ENCODE assay signal across 9 cellular contexts in the genomic region with DNA sequence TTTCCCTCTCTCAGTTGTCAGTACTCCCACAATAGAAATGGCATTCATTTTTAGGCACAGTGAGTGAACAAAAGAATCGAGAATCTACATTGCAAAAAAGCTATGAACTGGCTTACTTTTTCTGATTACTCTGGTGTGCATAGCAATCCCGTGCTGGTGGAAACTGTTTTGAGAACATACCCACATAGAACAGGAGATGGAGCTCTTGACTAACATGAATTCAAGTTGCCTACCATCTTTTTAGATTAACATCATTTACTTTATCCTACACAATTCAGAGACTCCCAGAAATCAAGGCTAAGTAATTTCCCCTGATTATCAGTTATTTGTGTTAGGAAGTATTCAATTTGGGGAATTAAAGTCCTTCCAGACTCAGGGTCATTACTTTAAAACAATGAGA.
DNase-seq lines count a peak whose midpoint lies in the region; ATAC-seq, FAIRE-seq and TF ChIP-seq lines count a peak whose summit lies in the region.
"Had no signal": no experiment of that assay in that cellular context is flagged by ENCODE, and none has a peak within 500 bp of the region (broad histone marks: within the 10 kb centered on the region; RNA-seq: fewer than 3 reads in every experiment).

No MANE protein-coding gene starts in this region.

- WGBS in prostate gland: 8% methylated on average over 2 of the region's 2 CpGs

- no peak for ATAC-seq in CD8-positive, alpha-beta T cell
- ATAC-seq in GM23338 (peak; percentile 84), GM18502 (IDR thresholded peaks at IDR 0.05; ENCODE audit: poor library complexity, unreplicated experiment) (no peak), HG03095 (IDR thresholded peaks at IDR 0.05; ENCODE audit: unreplicated experiment) (no peak)

- no peaks in the 10 kb centered on the region for H4K20me1 ChIP-seq in GM23338 (replicated peaks; ENCODE audit: insufficient read depth)
- H4K20me1 ChIP-seq in OCI-LY1 (ENCODE audit: insufficient read depth, low read length): no peaks in the 10 kb centered on the region
- no peaks in the 10 kb centered on the region for H4K20me1 ChIP-seq in endothelial cell of umbilical vein (replicated peaks; ENCODE audit: control insufficient read depth, extremely low read depth, insufficient read depth, low read length)

- H3F3A ChIP-seq in GM23338 (replicated peaks; ENCODE audit: low read depth) (no peaks in the 10 kb centered on the region), OCI-LY1 (ENCODE audit: insufficient read depth, low read length) (no peaks in the 10 kb centered on the region)

- CTCF ChIA-PET in CD8-positive, alpha-beta T cell (lab: Charles Lee): interaction anchor here (1.0 kb wide), 1 partner anchor 9 kb away, joined by 4 read pairs; no protein-coding TSS in a partner anchor
- CTCF ChIA-PET in endothelial cell of umbilical vein (lab: Charles Lee): interaction anchor here (0.7 to 2.2 kb wide), 20 partner anchors 8 to 994 kb away, joined by 3 to 32 read pairs (median 6); no protein-coding TSS in a partner anchor

- no peaks in the 10 kb centered on the region for H3K27me3 ChIP-seq in CD8-positive, alpha-beta T cell (ENCODE audit: insufficient read depth, low read length)
- no peaks in the 10 kb centered on the region for H3K27me3 ChIP-seq in GM23338 (ENCODE audit: insufficient read depth)
- no peaks in the 10 kb centered on the region for H3K27me3 ChIP-seq in OCI-LY1 (ENCODE audit: insufficient read depth, low read length)
- peaks cover 2 to 7% of the 10 kb centered on the region in 2 experiments for H3K27me3 ChIP-seq in endothelial cell of umbilical vein (ENCODE audit: control insufficient read depth in 2 of 2, insufficient read depth in 2 of 2, low read length in 2 of 2)
- H3K27me3 ChIP-seq in prostate gland (replicated peaks; ENCODE audit: insufficient read depth): no peaks in the 10 kb centered on the region

- peak; percentile 41 for TF ChIP-seq CTCF in CD8-positive, alpha-beta T cell (IDR thresholded peaks at IDR 0.05)
- peak; percentile 69 to 75 for TF ChIP-seq CTCF in GM23338 (conservative IDR thresholded peaks at IDR 0.05; ENCODE audit: low read depth in 2 of 2)
- peak; percentile 68 for TF ChIP-seq CTCF in OCI-LY1 (IDR thresholded peaks at IDR 0.05; ENCODE audit: low read length)
- peak; percentile 17 to 23 for TF ChIP-seq CTCF in endothelial cell of umbilical vein (IDR thresholded peaks at IDR 0.05; ENCODE audit: extremely low read depth in 1 of 2, insufficient read depth in 1 of 2, low read depth in 1 of 2, low read length in 2 of 2)
- TF ChIP-seq CTCF in prostate gland (IDR thresholded peaks at IDR 0.05): peak in 3 of 4 experiments; percentile 12 to 52 (median 46)

- DNase-seq in CD8-positive, alpha-beta T cell: no peak
- DNase-seq in GM23338 (ENCODE audit: low spot score): peak; percentile 68
- peak; percentile 38 for DNase-seq in endothelial cell of umbilical vein (ENCODE audit: low read depth, low spot score)
- DNase-seq in prostate gland (ENCODE audit: low spot score): no peak
- no peak for DNase-seq in effector CD8-positive, alpha-beta T cell (lab: John Stamatoyannopoulos, UW)

- H3K4me3 ChIP-seq in CD8-positive, alpha-beta T cell (ENCODE audit: low read depth, low read length): no peak overlapping the region
- H3K4me3 ChIP-seq in GM23338 (no peak overlapping the region), OCI-LY1 (ENCODE audit: low read depth, low read length, poor library complexity, severe bottlenecking) (no peak overlapping the region), endothelial cell of umbilical vein (replicated peaks in 1 of 3; ENCODE audit: insufficient read depth in 1 of 3, low read depth in 1 of 3, low read length in 3 of 3) (no peak overlapping the region), prostate gland (no peak overlapping the region)

- POLR2A ChIA-PET in CD8-positive, alpha-beta T cell (lab: Charles Lee): no interaction called here
- POLR2A ChIA-PET in endothelial cell of umbilical vein (lab: Charles Lee): no interaction called here

- FAIRE-seq in endothelial cell of umbilical vein (lab: Jason Lieb, UNC): no peak

- BruUV-seq in endothelial cell of umbilical vein (replicated peaks; lab: Mats Ljungman, UMichigan): no TSS peak

- H3K9ac ChIP-seq in OCI-LY1 (ENCODE audit: low read length): no peak overlapping the region
- H3K9ac ChIP-seq in endothelial cell of umbilical vein (replicated peaks; ENCODE audit: extremely low read depth, insufficient read depth, low read length): no peak overlapping the region

- intact Hi-C loops in CD8-positive, alpha-beta T cell (cut with DNase I, micrococcal nuclease): loop anchor here in 1 of 2 experiments (2.0 to 10.0 kb wide), 4 partner anchors 735 to 1249 kb away; no protein-coding TSS in a partner anchor
- intact Hi-C loops in endothelial cell of umbilical vein (cut with micrococcal nuclease) (loop anchor here (1.0 to 2.0 kb wide), 4 partner anchors 575 to 993 kb away; no protein-coding TSS in a partner anchor), prostate gland (cut with DNase I) (loop anchor here (2.0 kb wide), 1 partner anchor 733 kb away; no protein-coding TSS in a partner anchor)

- H3K9me3 ChIP-seq in CD8-positive, alpha-beta T cell (ENCODE audit: low read length): no peaks in the 10 kb centered on the region
- no peaks in the 10 kb centered on the region for H3K9me3 ChIP-seq in OCI-LY1 (ENCODE audit: low read length)
- H3K9me3 ChIP-seq in endothelial cell of umbilical vein (replicated peaks; ENCODE audit: control insufficient read depth, insufficient read depth, low read length): no peaks in the 10 kb centered on the region
- H3K9me3 ChIP-seq in prostate gland: no peaks in the 10 kb centered on the region

- dilution Hi-C loops in endothelial cell of umbilical vein (cut with MboI; ENCODE audit: extremely low pct_ligation_motif_present, low sequenced_read_pairs): no loop called here

- no peaks in the 10 kb centered on the region for H3K9me1 ChIP-seq in endothelial cell of umbilical vein (replicated peaks; ENCODE audit: control insufficient read depth, extremely low read depth, insufficient read depth, low read length)

- no peaks in the 10 kb centered on the region for H3K36me3 ChIP-seq in CD8-positive, alpha-beta T cell (ENCODE audit: insufficient read depth, low read length)
- H3K36me3 ChIP-seq in GM23338 (ENCODE audit: insufficient read depth): no peaks in the 10 kb centered on the region
- no peaks in the 10 kb centered on the region for H3K36me3 ChIP-seq in OCI-LY1 (ENCODE audit: insufficient read depth, low read length)
- H3K36me3 ChIP-seq in endothelial cell of umbilical vein (ENCODE audit: control insufficient read depth in 2 of 2, extremely low read depth in 1 of 2, insufficient read depth in 2 of 2, low read length in 2 of 2): no peaks in the 10 kb centered on the region
- H3K36me3 ChIP-seq in prostate gland: no peaks in the 10 kb centered on the region

- peaks cover 8% of the 10 kb centered on the region for H3K4me1 Mint-ChIP-seq in CD8-positive, alpha-beta T cell (ENCODE audit: low read depth)
- no peaks in the 10 kb centered on the region; the same call in 2 of the 3 replicates for H3K4me1 Mint-ChIP-seq in GM23338

- H3K9me2 ChIP-seq in GM23338 (ENCODE audit: insufficient read depth): no peaks in the 10 kb centered on the region
- H3K9me2 ChIP-seq in OCI-LY1 (ENCODE audit: low read depth, low read length): no peaks in the 10 kb centered on the region

- H3K79me2 ChIP-seq in GM23338 (replicated peaks; ENCODE audit: insufficient read depth) (no peaks in the 10 kb centered on the region), OCI-LY1 (ENCODE audit: insufficient read depth, low read length) (no peaks in the 10 kb centered on the region), endothelial cell of umbilical vein (ENCODE audit: control insufficient read depth, insufficient read depth, low read length) (no peaks in the 10 kb centered on the region)

- no peak overlapping the region for H3K4me3 Mint-ChIP-seq in CD8-positive, alpha-beta T cell
- H3K4me3 Mint-ChIP-seq in GM23338: no peak overlapping the region
- H3K4me3 Mint-ChIP-seq: IgD-negative memory B cell had no signal

- H3K4me1 ChIP-seq in CD8-positive, alpha-beta T cell (ENCODE audit: insufficient read depth, low read length): no peaks in the 10 kb centered on the region
- H3K4me1 ChIP-seq in GM23338 (ENCODE audit: insufficient read depth) (peaks cover 17% of the 10 kb centered on the region; the same call in 1 of the 2 replicates), OCI-LY1 (ENCODE audit: insufficient read depth, low read length, severe bottlenecking) (no peaks in the 10 kb centered on the region), endothelial cell of umbilical vein (ENCODE audit: control insufficient read depth, extremely low read depth, insufficient read depth, low read length) (no peaks in the 10 kb centered on the region), prostate gland (replicated peaks) (no peaks in the 10 kb centered on the region)

- H3K4me2 ChIP-seq in GM23338 (no peak overlapping the region), OCI-LY1 (ENCODE audit: low read length) (no peak overlapping the region), endothelial cell of umbilical vein (ENCODE audit: insufficient read depth, low read length) (no peak overlapping the region)

- no peak overlapping the region for H3K27ac ChIP-seq in CD8-positive, alpha-beta T cell (ENCODE audit: low read depth, low read length)
- H3K27ac ChIP-seq in GM23338 (ENCODE audit: low read depth) (no peak overlapping the region), OCI-LY1 (ENCODE audit: low read depth, low read length, poor library complexity, severe bottlenecking) (no peak overlapping the region), endothelial cell of umbilical vein (ENCODE audit: insufficient read depth, low read depth, low read length) (no peak overlapping the region), prostate gland (no peak overlapping the region)

- H3K27ac Mint-ChIP-seq in CD8-positive, alpha-beta T cell: no peak overlapping the region
- H3K27ac Mint-ChIP-seq in GM23338: no peak overlapping the region
- H3K27ac Mint-ChIP-seq: IgD-negative memory B cell had no signal

- H3K36me3 Mint-ChIP-seq in CD8-positive, alpha-beta T cell: no peaks in the 10 kb centered on the region
- no peaks in the 10 kb centered on the region for H3K36me3 Mint-ChIP-seq in GM23338 (ENCODE audit: low read depth)
- H3K36me3 Mint-ChIP-seq: IgD-negative memory B cell had no signal

- TF ChIP-seq POLR2A in endothelial cell of umbilical vein (IDR thresholded peaks at IDR 0.05; ENCODE audit: low read depth, low read length): no peak
- TF ChIP-seq POLR2A in prostate gland (IDR thresholded peaks at IDR 0.05): no peak

- no peaks in the 10 kb centered on the region for H3K27me3 Mint-ChIP-seq in CD8-positive, alpha-beta T cell (ENCODE audit: low read depth)
- peaks cover 3% of the 10 kb centered on the region for H3K27me3 Mint-ChIP-seq in GM23338 (ENCODE audit: insufficient read depth, low read depth, poor library complexity)

- H2AFZ ChIP-seq in GM23338: no peak overlapping the region
- H2AFZ ChIP-seq in OCI-LY1 (ENCODE audit: low read length): no peak overlapping the region
- H2AFZ ChIP-seq in endothelial cell of umbilical vein (ENCODE audit: low read depth, low read length): no peak overlapping the region

- no peaks in the 10 kb centered on the region for H3K9me3 Mint-ChIP-seq in CD8-positive, alpha-beta T cell
- no peaks in the 10 kb centered on the region for H3K9me3 Mint-ChIP-seq in GM23338
- H3K9me3 Mint-ChIP-seq: IgD-negative memory B cell had no signal

TF ChIP-seq in endothelial cell of umbilical vein, 7 proteins besides CTCF, POLR2A, EP300 and RAD21 (continues in another document):
- no peak for TF ChIP-seq JUN (IDR thresholded peaks at IDR 0.05; ENCODE audit: borderline replicate concordance, insufficient read depth, insufficient read length, low read depth)

Comparison
In these comparisons a context has a peak if more than half of its experiments do, and no peak if none do; other contexts are left out.
1. DNase-seq: peak in GM23338 (single experiment) and endothelial cell of umbilical vein (single experiment); none in CD8-positive, alpha-beta T cell (0 of 7), prostate gland (single experiment) and effector CD8-positive, alpha-beta T cell (single experiment).
2. CTCF ChIP-seq: peak in every context shown above with its lines; median percentile 72 in GM23338; 68 in OCI-LY1; 46 in prostate gland; 41 in CD8-positive, alpha-beta T cell; 20 in endothelial cell of umbilical vein.